1 cellular context compared by ENCODE assay signal in the genomic region with DNA sequence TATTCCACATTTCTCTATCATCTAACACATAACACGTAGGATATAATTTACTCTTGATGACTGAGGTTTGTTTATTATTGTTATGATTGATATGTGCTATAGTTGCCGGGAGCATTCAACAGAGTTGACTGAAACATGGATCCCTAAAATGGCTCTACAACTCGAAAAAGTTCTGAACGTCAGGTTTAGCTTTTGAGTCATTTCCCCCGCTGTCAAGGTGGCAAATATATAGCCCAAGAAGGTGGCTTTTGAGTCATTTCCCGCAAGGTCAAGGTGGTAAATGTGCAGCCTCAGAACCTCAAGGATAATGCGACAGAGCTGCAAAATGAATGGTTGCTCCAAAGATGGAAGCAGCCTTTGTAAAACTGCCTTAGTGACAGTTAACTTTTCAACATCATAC.
A peak's percentile ranks its signal among the peaks of the same experiment; 100 is the strongest.
TF ChIP-seq lines count a peak whose summit lies in the region.

No MANE protein-coding gene starts in this region.

TF ChIP-seq in GM12878, 131 proteins besides CTCF, POLR2A, EP300 and RAD21 (continued from another document):
- TF ChIP-seq, protein P1, sequence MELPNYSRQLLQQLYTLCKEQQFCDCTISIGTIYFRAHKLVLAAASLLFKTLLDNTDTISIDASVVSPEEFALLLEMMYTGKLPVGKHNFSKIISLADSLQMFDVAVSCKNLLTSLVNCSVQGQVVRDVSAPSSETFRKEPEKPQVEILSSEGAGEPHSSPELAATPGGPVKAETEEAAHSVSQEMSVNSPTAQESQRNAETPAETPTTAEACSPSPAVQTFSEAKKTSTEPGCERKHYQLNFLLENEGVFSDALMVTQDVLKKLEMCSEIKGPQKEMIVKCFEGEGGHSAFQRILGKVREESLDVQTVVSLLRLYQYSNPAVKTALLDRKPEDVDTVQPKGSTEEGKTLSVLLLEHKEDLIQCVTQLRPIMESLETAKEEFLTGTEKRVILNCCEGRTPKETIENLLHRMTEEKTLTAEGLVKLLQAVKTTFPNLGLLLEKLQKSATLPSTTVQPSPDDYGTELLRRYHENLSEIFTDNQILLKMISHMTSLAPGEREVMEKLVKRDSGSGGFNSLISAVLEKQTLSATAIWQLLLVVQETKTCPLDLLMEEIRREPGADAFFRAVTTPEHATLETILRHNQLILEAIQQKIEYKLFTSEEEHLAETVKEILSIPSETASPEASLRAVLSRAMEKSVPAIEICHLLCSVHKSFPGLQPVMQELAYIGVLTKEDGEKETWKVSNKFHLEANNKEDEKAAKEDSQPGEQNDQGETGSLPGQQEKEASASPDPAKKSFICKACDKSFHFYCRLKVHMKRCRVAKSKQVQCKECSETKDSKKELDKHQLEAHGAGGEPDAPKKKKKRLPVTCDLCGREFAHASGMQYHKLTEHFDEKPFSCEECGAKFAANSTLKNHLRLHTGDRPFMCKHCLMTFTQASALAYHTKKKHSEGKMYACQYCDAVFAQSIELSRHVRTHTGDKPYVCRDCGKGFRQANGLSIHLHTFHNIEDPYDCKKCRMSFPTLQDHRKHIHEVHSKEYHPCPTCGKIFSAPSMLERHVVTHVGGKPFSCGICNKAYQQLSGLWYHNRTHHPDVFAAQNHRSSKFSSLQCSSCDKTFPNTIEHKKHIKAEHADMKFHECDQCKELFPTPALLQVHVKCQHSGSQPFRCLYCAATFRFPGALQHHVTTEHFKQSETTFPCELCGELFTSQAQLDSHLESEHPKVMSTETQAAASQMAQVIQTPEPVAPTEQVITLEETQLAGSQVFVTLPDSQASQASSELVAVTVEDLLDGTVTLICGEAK (IDR thresholded peaks at IDR 0.05; ENCODE audit: borderline replicate concordance) = no peak
- no peak for TF ChIP-seq LARP7 (IDR thresholded peaks at IDR 0.05)
- no peak for TF ChIP-seq SIN3A (IDR thresholded peaks at IDR 0.05; ENCODE audit: low read depth, low read length)
- no peak for TF ChIP-seq SUZ12 (IDR thresholded peaks at IDR 0.05; ENCODE audit: unreplicated experiment)
- 0 out of 4 replicates have a peak, but pooled peaks of 1 of the 2 experiments have one; percentile 48 for TF ChIP-seq SRF (IDR thresholded peaks at IDR 0.05; ENCODE audit: low read depth in 2 of 2, low read length in 2 of 2)
- TF ChIP-seq ATF7 (IDR thresholded peaks at IDR 0.05; ENCODE audit: low read depth) = no peak
- TF ChIP-seq RUNX3 (IDR thresholded peaks at IDR 0.05; ENCODE audit: low read length) = peak; percentile 91
- peak; percentile 67 for TF ChIP-seq PML (IDR thresholded peaks at IDR 0.05; ENCODE audit: low read length)
- 0 out of 2 replicates have a peak, but pooled peaks have one; percentile 37 for TF ChIP-seq NR2F1 (conservative IDR thresholded peaks at IDR 0.05)
- no peak for TF ChIP-seq SMARCA5 (IDR thresholded peaks at IDR 0.05)
- no peak for TF ChIP-seq RELA (IDR thresholded peaks at IDR 0.05; ENCODE audit: borderline replicate concordance, partially characterized antibody)
